23 cellular contexts compared by ENCODE assay signal in genomic region chr4:48271626-48272025, GRCh38. TPM values are rescaled to one million over a fixed set of nuclear protein-coding genes. Genes with fewer than 3 reads are reported as not detected.
A peak's percentile ranks its signal among the peaks of the same experiment; 100 is the strongest.
DNase-seq lines count a peak whose midpoint lies in the region; ATAC-seq and TF ChIP-seq lines count a peak whose summit lies in the region.
"Had no signal": no experiment of that assay in that cellular context is flagged by ENCODE, and none has a peak within 500 bp of the region (broad histone marks: within the 10 kb centered on the region; RNA-seq: fewer than 3 reads in every experiment).

No MANE protein-coding gene starts in this region.

- no peaks in the 10 kb centered on the region for H3K27me3 ChIP-seq in CD4-positive, alpha-beta T cell (ENCODE audit: control insufficient read depth, insufficient read depth, low read length)
- H3K27me3 ChIP-seq in OCI-LY1 (ENCODE audit: insufficient read depth, low read length) (no peaks in the 10 kb centered on the region), spleen (replicated peaks in 1 of 7) (no peaks in the 10 kb centered on the region)
- H3K27me3 ChIP-seq: SJCRH30 had no signal

- peaks cover 17% of the 10 kb centered on the region for H3K79me2 ChIP-seq in OCI-LY1 (ENCODE audit: insufficient read depth, low read length)

- H2AFZ ChIP-seq in OCI-LY1 (ENCODE audit: low read length), result no peak overlapping the region

- H3K36me3 Mint-ChIP-seq in CD4-positive, alpha-beta T cell (ENCODE audit: low read depth), result peaks cover 4% of the 10 kb centered on the region
- H3K36me3 Mint-ChIP-seq: IgD-negative memory B cell had no signal

- H3K9ac ChIP-seq in OCI-LY1 (ENCODE audit: low read length), result no peak overlapping the region

- peaks cover 29% of the 10 kb centered on the region for H3K4me1 Mint-ChIP-seq in CD4-positive, alpha-beta T cell (ENCODE audit: low read depth)

- H3F3A ChIP-seq in OCI-LY1 (ENCODE audit: insufficient read depth, low read length), result no peaks in the 10 kb centered on the region

- H3K4me2 ChIP-seq in OCI-LY1 (ENCODE audit: low read length), result peak overlapping the region; percentile 58; the same call in 1 of the 2 replicates

- peak overlapping the region; percentile 18 for H3K4me3 Mint-ChIP-seq in CD4-positive, alpha-beta T cell

- DNase-seq in NCI-H82 (lab: John Stamatoyannopoulos, UW) (peak; percentile 11), NCI-H82 treated with DMSO at 0.1 percent for 48 hours (lab: John Stamatoyannopoulos, UW; ENCODE audit: unreplicated experiment) (no peak), spleen (peak; percentile 74), foreskin melanocyte (no peak)
- no peak for DNase-seq in CD4-positive, alpha-beta T cell
- DNase-seq: BE2C, HCEC 1CT, Karpas-422, MV-4-11, NCI-H1105, NCI-H1436 treated with DMSO at 0.1 percent for 48 hours, NCI-H187 treated with DMSO at 0.1 percent for 48 hours, NCI-H2171 treated with DMSO at 0.1 percent for 48 hours, NCI-H345, NCI-H510A treated with DMSO at 0.1 percent for 48 hours, PC-3, SJCRH30 had no signal

- H3K27me3 Mint-ChIP-seq in CD4-positive, alpha-beta T cell, result peaks cover 4% of the 10 kb centered on the region
- H3K27me3 Mint-ChIP-seq: IgD-negative memory B cell had no signal

- no peaks in the 10 kb centered on the region for H3K9me2 ChIP-seq in OCI-LY1 (ENCODE audit: low read depth, low read length)

- POLR2A ChIA-PET in CD4-positive, alpha-beta T cell (lab: Charles Lee), result no interaction called here

- H3K9me3 ChIP-seq in CD4-positive, alpha-beta T cell (ENCODE audit: control insufficient read depth, low read length), result no peaks in the 10 kb centered on the region
- H3K9me3 ChIP-seq in OCI-LY1 (ENCODE audit: low read length) (no peaks in the 10 kb centered on the region), spleen (no peaks in the 10 kb centered on the region)
- H3K9me3 ChIP-seq: BE2C, SJCRH30 had no signal

- H3K9me3 Mint-ChIP-seq in CD4-positive, alpha-beta T cell, result no peaks in the 10 kb centered on the region
- H3K9me3 Mint-ChIP-seq: IgD-negative memory B cell had no signal

- WGBS in spleen, 5 donors, result 93 to 97% (median 94%) methylated on average over 11 of the region's 11 CpGs

- ATAC-seq in CD4-positive, alpha-beta T cell (ENCODE audit: poor library complexity), result no peak
- ATAC-seq in GM21825 (IDR thresholded peaks at IDR 0.05; ENCODE audit: unreplicated experiment), result no peak
- ATAC-seq: PC-3, SK-N-SH treated with all-trans-retinoic acid at 6 μM for 48 hours had no signal

- no peak for TF ChIP-seq POLR2A in spleen (IDR thresholded peaks at IDR 0.05)

- H3K36me3 ChIP-seq in OCI-LY1 (ENCODE audit: insufficient read depth, low read length) (no peaks in the 10 kb centered on the region), spleen (no peaks in the 10 kb centered on the region)
- H3K36me3 ChIP-seq: BE2C, SJCRH30 had no signal

- no peaks in the 10 kb centered on the region for H4K20me1 ChIP-seq in OCI-LY1 (ENCODE audit: insufficient read depth, low read length)

- H3K4me1 ChIP-seq in OCI-LY1 (ENCODE audit: insufficient read depth, low read length, severe bottlenecking) (peaks cover 36% of the 10 kb centered on the region), spleen (peaks cover 0 to 40% (median 15%) of the 10 kb centered on the region in 6 donors)
- H3K4me1 ChIP-seq: BE2C had no signal

- peak overlapping the region; percentile 79 for H3K27ac Mint-ChIP-seq in CD4-positive, alpha-beta T cell

- CTCF ChIA-PET in CD4-positive, alpha-beta T cell (lab: Charles Lee), result interaction anchor here (1.0 kb wide), 1 partner anchor 55 kb away, joined by 3 read pairs; no protein-coding TSS in a partner anchor

- H3K27ac ChIP-seq in CD4-positive, alpha-beta T cell (ENCODE audit: low read depth, low read length), result no peak overlapping the region
- H3K27ac ChIP-seq in OCI-LY1 (ENCODE audit: low read depth, low read length, poor library complexity, severe bottlenecking), result peak overlapping the region; percentile 67
- H3K27ac ChIP-seq in spleen, result no peak overlapping the region
- H3K27ac ChIP-seq: 22Rv1, SJCRH30 had no signal

- intact Hi-C loops in CD4-positive, alpha-beta T cell (cut with DNase I, micrococcal nuclease), result loop anchor here (2.0 to 10.0 kb wide), 5 partner anchors 67 to 561 kb away; partner anchors contain the start of genes NFXL1 (in 1 of the 2), OCIAD1 (in 1 of the 2) and TXK (in 1 of the 2)
- intact Hi-C loops in spleen (cut with DNase I; ENCODE audit: low total_unique reads), result no loop called here

- TF ChIP-seq CTCF in CD4-positive, alpha-beta T cell (IDR thresholded peaks at IDR 0.05), result no peak
- TF ChIP-seq CTCF in OCI-LY1 (IDR thresholded peaks at IDR 0.05; ENCODE audit: low read length), result no peak
- TF ChIP-seq CTCF in spleen (IDR thresholded peaks at IDR 0.05 in 8 of 11, conservative IDR thresholded peaks at IDR 0.05 in 3 of 11), result no peak

- H3K4me3 ChIP-seq in OCI-LY1 (ENCODE audit: low read depth, low read length, poor library complexity, severe bottlenecking), result no peak overlapping the region
- no peak overlapping the region for H3K4me3 ChIP-seq in spleen
- H3K4me3 ChIP-seq: SJCRH30 had no signal

RNA-seq across cellular contexts. Expression of gene TEC, which starts 2.0 kb away (rescaled TPM):
- total RNA-seq in CD4-positive, alpha-beta T cell, result 1 to 10 TPM; 2.8 TPM
- 10 to 100 TPM in 2 of 7 donors, 1 to 10 TPM in 5; 5.9 to 15.3 (median 8.1) TPM for total RNA-seq in spleen
- polyA plus RNA-seq in spleen, result 1 to 10 TPM; 1.9 to 2.3 (median 2.0) TPM
- total RNA-seq: G401 had no signal

Comparison
In these comparisons a context has a peak if more than half of its experiments do, and no peak if none do; other contexts are left out.
1. DNase-seq: peak in NCI-H82 (single experiment) and spleen (single experiment); none in NCI-H82 treated with DMSO at 0.1 percent for 48 hours (single experiment), CD4-positive, alpha-beta T cell (0 of 10) and foreskin melanocyte (single experiment).